In the genomic region with DNA sequence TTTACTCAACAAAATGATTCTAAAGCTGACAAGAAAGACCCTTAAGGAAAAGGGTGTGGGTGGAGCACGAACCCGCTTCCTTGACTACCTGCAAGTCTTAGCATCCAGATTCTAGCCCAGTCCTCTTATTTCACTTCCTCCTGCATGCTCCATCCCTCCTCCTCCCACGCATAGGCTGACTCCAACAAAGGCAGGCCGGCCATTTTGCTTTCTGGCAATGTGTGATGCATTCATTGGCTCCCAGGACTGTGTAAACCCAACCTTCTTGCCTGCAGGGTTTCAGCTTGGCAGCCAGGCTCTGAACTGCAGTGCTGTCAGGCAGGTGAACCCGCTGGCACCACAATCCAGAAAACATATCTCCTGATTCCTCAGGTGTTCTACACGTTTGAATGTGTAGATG, we compare ENCODE assay signal across 16 cellular contexts. TPM values are rescaled to one million over a fixed set of nuclear protein-coding genes. Genes with fewer than 3 reads are reported as not detected.
DNase-seq lines count a peak whose midpoint lies in the region; ATAC-seq and TF ChIP-seq lines count a peak whose summit lies in the region.
"Had no signal": no experiment of that assay in that cellular context is flagged by ENCODE, and none has a peak within 500 bp of the region (broad histone marks: within the 10 kb centered on the region; RNA-seq: fewer than 3 reads in every experiment).

No MANE protein-coding gene starts in this region.

- H2AFZ ChIP-seq in PC-3 (ENCODE audit: low read length) = no peak overlapping the region
- H2AFZ ChIP-seq in neural progenitor cell (replicated peaks) = peak overlapping the region; percentile 46

- no peaks in the 10 kb centered on the region for H3K27me3 Mint-ChIP-seq in neural progenitor cell (ENCODE audit: insufficient read depth, low read depth)
- peaks cover 3% of the 10 kb centered on the region for H3K27me3 Mint-ChIP-seq in activated naive CD4-positive, alpha-beta T cell treated with anti-CD3 and anti-CD28 coated beads, Interleukin-2, amount 10 ng/mL, durations not matched to agents 7 days and 5 days
- H3K27me3 Mint-ChIP-seq: CD4-positive, CD25-positive, alpha-beta regulatory T cell had no signal

- no peak for DNase-seq in PC-3
- peak; percentile 62 for DNase-seq in epithelial cell of esophagus (ENCODE audit: low read depth)
- DNase-seq in neural progenitor cell (ENCODE audit: low spot score) = no peak
- DNase-seq in activated naive CD4-positive, alpha-beta T cell treated with anti-CD3 and anti-CD28 coated beads, Interleukin-2, amount 10 ng/mL, durations not matched to agents 7 days and 5 days = no peak
- no peak for DNase-seq in stimulated activated CD4-positive, alpha-beta T cell treated with anti-CD3 and anti-CD28 coated beads, Interleukin-4, amount 100 ng/mL, for 24 hours
- DNase-seq: AML-193; CD4-positive, CD25-positive, alpha-beta regulatory T cell; DMS79 treated with DMSO at 0.1 percent for 48 hours; GDM1; H7; NCI-H1092; NCI-H446; NCI-H748 treated with DMSO at 0.1 percent for 48 hours; SHP77 had no signal

- TF ChIP-seq CTCF in HEK293 (tag by site-specific recombination; IDR thresholded peaks at IDR 0.05) (no peak), PC-3 (conservative IDR thresholded peaks at IDR 0.05; ENCODE audit: low read depth, low read length) (no peak), epithelial cell of esophagus (IDR thresholded peaks at IDR 0.05; ENCODE audit: insufficient read depth, low read depth, low read length, missing control alignments) (no peak), neural progenitor cell (IDR thresholded peaks at IDR 0.05) (no peak)

- H3K36me3 ChIP-seq in HEK293 (ENCODE audit: control insufficient read depth in 2 of 2, insufficient read depth in 1 of 2, low read length in 2 of 2) = no peaks in the 10 kb centered on the region
- H3K36me3 ChIP-seq in PC-3 (ENCODE audit: low read depth, low read length) = no peaks in the 10 kb centered on the region
- no peaks in the 10 kb centered on the region for H3K36me3 ChIP-seq in neural progenitor cell

- CTCF ChIA-PET in HEK293 (lab: Yijun Ruan, JAX) = interaction anchor here (0.6 to 1.1 kb wide), 4 partner anchors 11 to 237 kb away, joined by 3 to 5 read pairs (median 3); no protein-coding TSS in a partner anchor
- CTCF ChIA-PET in PC-3 (lab: Charles Lee) = no interaction called here
- CTCF ChIA-PET in activated naive CD4-positive, alpha-beta T cell treated with anti-CD3 and anti-CD28 coated beads, Interleukin-2, amount 10 ng/mL, durations not matched to agents 7 days and 5 days (lab: Charles Lee) = no interaction called here

- H4K20me1 ChIP-seq in PC-3 (ENCODE audit: low read length) (no peaks in the 10 kb centered on the region), neural progenitor cell (ENCODE audit: low read depth) (no peaks in the 10 kb centered on the region)

- no peaks in the 10 kb centered on the region for H3K9me3 Mint-ChIP-seq in neural progenitor cell
- H3K9me3 Mint-ChIP-seq in activated naive CD4-positive, alpha-beta T cell treated with anti-CD3 and anti-CD28 coated beads, Interleukin-2, amount 10 ng/mL, durations not matched to agents 7 days and 5 days = no peaks in the 10 kb centered on the region
- H3K9me3 Mint-ChIP-seq: CD4-positive, CD25-positive, alpha-beta regulatory T cell had no signal

- no peak overlapping the region for H3K27ac Mint-ChIP-seq in neural progenitor cell
- H3K27ac Mint-ChIP-seq in activated naive CD4-positive, alpha-beta T cell treated with anti-CD3 and anti-CD28 coated beads, Interleukin-2, amount 10 ng/mL, durations not matched to agents 7 days and 5 days = no peak overlapping the region
- H3K27ac Mint-ChIP-seq: CD4-positive, CD25-positive, alpha-beta regulatory T cell had no signal

- H3K4me1 Mint-ChIP-seq in neural progenitor cell = peaks cover 33% of the 10 kb centered on the region
- H3K4me1 Mint-ChIP-seq in activated naive CD4-positive, alpha-beta T cell treated with anti-CD3 and anti-CD28 coated beads, Interleukin-2, amount 10 ng/mL, durations not matched to agents 7 days and 5 days = no peaks in the 10 kb centered on the region
- H3K4me1 Mint-ChIP-seq: CD4-positive, CD25-positive, alpha-beta regulatory T cell had no signal

- no peaks in the 10 kb centered on the region for H3K36me3 Mint-ChIP-seq in neural progenitor cell
- no peaks in the 10 kb centered on the region for H3K36me3 Mint-ChIP-seq in activated naive CD4-positive, alpha-beta T cell treated with anti-CD3 and anti-CD28 coated beads, Interleukin-2, amount 10 ng/mL, durations not matched to agents 7 days and 5 days
- H3K36me3 Mint-ChIP-seq: CD4-positive, CD25-positive, alpha-beta regulatory T cell had no signal

- intact Hi-C loops in PC-3 (cut with micrococcal nuclease) = no loop called here

- ATAC-seq in PC-3 (no peak), GM18502 (IDR thresholded peaks at IDR 0.05; ENCODE audit: poor library complexity, unreplicated experiment) (no peak)

- H3K4me2 ChIP-seq in PC-3 (ENCODE audit: low read length) (no peak overlapping the region), neural progenitor cell (no peak overlapping the region)

- H3K27ac ChIP-seq in HEK293 (ENCODE audit: extremely low read depth, low read depth, low read length) (no peak overlapping the region), PC-3 (ENCODE audit: low read length) (peak overlapping the region; percentile 29; the same call in 1 of the 2 replicates), neural progenitor cell (no peak overlapping the region)

- no TSS peak for BruUV-seq in PC-3 (replicated peaks; lab: Mats Ljungman, UMichigan)

- H3K4me3 Mint-ChIP-seq in neural progenitor cell = no peak overlapping the region
- H3K4me3 Mint-ChIP-seq in activated naive CD4-positive, alpha-beta T cell treated with anti-CD3 and anti-CD28 coated beads, Interleukin-2, amount 10 ng/mL, durations not matched to agents 7 days and 5 days = no peak overlapping the region
- H3K4me3 Mint-ChIP-seq: CD4-positive, CD25-positive, alpha-beta regulatory T cell had no signal

- H3K4me1 ChIP-seq in HEK293 (ENCODE audit: control insufficient read depth, insufficient read depth, low read length) (no peaks in the 10 kb centered on the region), PC-3 (ENCODE audit: insufficient read depth, low read length) (peaks cover 56% of the 10 kb centered on the region), neural progenitor cell (no peaks in the 10 kb centered on the region)

- H3K9me2 ChIP-seq in PC-3 (replicated peaks; ENCODE audit: low read length) = no peaks in the 10 kb centered on the region

- no peak overlapping the region for H3K9ac ChIP-seq in PC-3 (ENCODE audit: low read length)
- H3K9ac ChIP-seq in neural progenitor cell = no peak overlapping the region

- no peaks in the 10 kb centered on the region for H3K79me2 ChIP-seq in PC-3 (ENCODE audit: low read length)
- no peaks in the 10 kb centered on the region for H3K79me2 ChIP-seq in neural progenitor cell (ENCODE audit: low read depth)

- no peaks in the 10 kb centered on the region for H3K9me3 ChIP-seq in HEK293 (ENCODE audit: control insufficient read depth, insufficient read depth, low read depth, low read length)
- H3K9me3 ChIP-seq in PC-3 (ENCODE audit: low read length) = no peaks in the 10 kb centered on the region
- no peaks in the 10 kb centered on the region for H3K9me3 ChIP-seq in neural progenitor cell (ENCODE audit: low read depth)

- H3K27me3 ChIP-seq in PC-3 (ENCODE audit: low read length) (no peaks in the 10 kb centered on the region), neural progenitor cell (no peaks in the 10 kb centered on the region)

- POLR2A ChIA-PET in HEK293 (lab: Yijun Ruan, JAX) (no interaction called here), PC-3 (lab: Charles Lee; ENCODE audit: unreplicated experiment) (no interaction called here)

- H3F3A ChIP-seq in PC-3 (ENCODE audit: low read length, unreplicated experiment) = no peaks in the 10 kb centered on the region
- H3F3A ChIP-seq in neural progenitor cell (ENCODE audit: low read depth) = no peaks in the 10 kb centered on the region

- H3K4me3 ChIP-seq in HEK293 (ENCODE audit: low read depth, low read length) (no peak overlapping the region), PC-3 (ENCODE audit: low read length) (no peak overlapping the region), epithelial cell of esophagus (ENCODE audit: low read length) (no peak overlapping the region), neural progenitor cell (no peak overlapping the region)

TF ChIP-seq in HEK293, 187 proteins besides CTCF, POLR2A, EP300 and RAD21:
- TF ChIP-seq KLF7 (tag by site-specific recombination; IDR thresholded peaks at IDR 0.05; ENCODE audit: borderline replicate concordance) (no peak), ZFHX2 (tag by site-specific recombination; conservative IDR thresholded peaks at IDR 0.05) (peak; percentile 36; the same call in 1 of the 2 replicates)
TF ChIP-seq in HEK293: peak in this region for 1.

RNA-seq across cellular contexts. Expression of a gene that starts 39.3 kb away (rescaled TPM):
- total RNA-seq in PC-3 (2014; rRNA removed) (0.23 and 0.29 TPM in 2 replicates), neural progenitor cell (ENCODE audit: low replicate concordance) (0.22 and 0.49 TPM in 2 replicates)
- total RNA-seq: CD4-positive, CD25-positive, alpha-beta regulatory T cell had no signal
